Comparison of ENCODE assay signal across 22 cellular contexts in the genomic region with DNA sequence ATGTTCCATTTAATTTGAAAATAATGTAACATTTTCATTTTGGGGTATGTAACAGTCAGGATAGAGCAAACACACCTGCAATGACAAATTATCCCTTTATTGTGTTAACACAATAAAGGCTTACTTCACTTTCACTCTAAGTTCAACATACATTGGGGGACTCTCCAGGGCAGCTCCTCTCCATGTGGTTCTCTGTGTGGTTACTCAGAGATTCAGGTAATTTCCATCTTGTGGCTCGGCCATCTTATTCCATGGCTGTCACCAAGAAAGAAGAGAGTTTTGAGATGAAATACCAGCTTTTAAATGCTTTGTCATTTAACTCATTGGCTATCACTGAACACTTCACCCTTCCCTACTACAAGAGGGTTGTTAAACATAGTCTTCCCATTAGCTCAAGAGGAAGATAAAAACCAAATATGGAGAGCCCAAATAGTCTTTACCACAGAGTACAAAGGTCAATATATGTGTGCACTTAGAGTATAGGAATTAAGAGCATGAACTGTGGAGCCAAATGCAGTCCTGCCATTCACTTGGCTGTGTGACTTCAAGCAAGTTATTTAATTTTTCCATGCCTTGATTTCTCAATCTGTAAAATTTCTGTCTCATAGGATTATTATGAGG. TPM values are rescaled to one million over a fixed set of nuclear protein-coding genes. Genes with fewer than 3 reads are reported as not detected.
DNase-seq lines count a peak whose midpoint lies in the region; ATAC-seq and TF ChIP-seq lines count a peak whose summit lies in the region.
"Had no signal": no experiment of that assay in that cellular context is flagged by ENCODE, and none has a peak within 500 bp of the region (broad histone marks: within the 10 kb centered on the region; RNA-seq: fewer than 3 reads in every experiment).

No MANE protein-coding gene starts in this region.

- H4K91ac ChIP-seq in mesenchymal stem cell (ENCODE audit: low read length): no peak overlapping the region

- no peak overlapping the region for H2AFZ ChIP-seq in mesenchymal stem cell (ENCODE audit: low read depth, low read length)
- H2AFZ ChIP-seq: GM23248 had no signal

- no peaks in the 10 kb centered on the region for H3K36me3 Mint-ChIP-seq in stimulated activated effector memory CD8-positive, alpha-beta T cell treated with anti-CD3 and anti-CD28 coated beads, Interleukin-12 subunit alpha, Interleukin-12 subunit beta, amount 100 ng/mL, for 72 hours

- H3K27me3 ChIP-seq in mesenchymal stem cell (ENCODE audit: control insufficient read depth in 1 of 2, insufficient read depth in 1 of 2, low read length in 2 of 2) (no peaks in the 10 kb centered on the region), esophagus squamous epithelium (no peaks in the 10 kb centered on the region)

- ATAC-seq in GM19463 (IDR thresholded peaks at IDR 0.05; ENCODE audit: unreplicated experiment) (peak; percentile 61), left colon (peak; percentile 28)
- ATAC-seq in stimulated activated effector memory CD8-positive, alpha-beta T cell treated with anti-CD3 and anti-CD28 coated beads, Interleukin-12 subunit alpha, Interleukin-12 subunit beta, amount 100 ng/mL, for 72 hours: no peak
- ATAC-seq: A549, K562 had no signal

- H3K4me3 ChIP-seq in mesenchymal stem cell (ENCODE audit: insufficient read depth in 1 of 2, low read depth in 1 of 2, low read length in 2 of 2) (no peak overlapping the region), esophagus squamous epithelium (no peak overlapping the region)
- H3K4me3 ChIP-seq: A549, GM23248, K562 had no signal

- no peak overlapping the region for H3K4me3 Mint-ChIP-seq in stimulated activated effector memory CD8-positive, alpha-beta T cell treated with anti-CD3 and anti-CD28 coated beads, Interleukin-12 subunit alpha, Interleukin-12 subunit beta, amount 100 ng/mL, for 72 hours

- no peaks in the 10 kb centered on the region for H3K9me3 ChIP-seq in mesenchymal stem cell (ENCODE audit: control insufficient read depth, low read length)
- H3K9me3 ChIP-seq in esophagus squamous epithelium: no peaks in the 10 kb centered on the region
- H3K9me3 ChIP-seq: A549, SK-N-SH had no signal

- no peak overlapping the region for H3K4me2 ChIP-seq in mesenchymal stem cell (ENCODE audit: low read length, poor library complexity, severe bottlenecking)
- H3K4me2 ChIP-seq: A549, SK-N-SH had no signal

- no peak overlapping the region for H2AK5ac ChIP-seq in mesenchymal stem cell (ENCODE audit: low read length, severe bottlenecking)

- no peak overlapping the region for H3K9ac ChIP-seq in mesenchymal stem cell (ENCODE audit: low read length)
- H3K9ac ChIP-seq: GM23248, SK-N-SH had no signal

- no peak overlapping the region for H3K4ac ChIP-seq in mesenchymal stem cell (ENCODE audit: low read depth in 1 of 2, low read length in 2 of 2)

- H3K36me3 ChIP-seq in mesenchymal stem cell (ENCODE audit: control insufficient read depth in 1 of 2, insufficient read depth in 2 of 2, low read depth in 1 of 2, low read length in 2 of 2) (no peaks in the 10 kb centered on the region), esophagus squamous epithelium (no peaks in the 10 kb centered on the region)

- H4K8ac ChIP-seq in mesenchymal stem cell (ENCODE audit: low read length): no peak overlapping the region

- no peak overlapping the region for H3K23ac ChIP-seq in mesenchymal stem cell (ENCODE audit: low read length in 2 of 2)

- no peaks in the 10 kb centered on the region for H3K4me1 ChIP-seq in mesenchymal stem cell (ENCODE audit: control insufficient read depth, insufficient read depth, low read depth, low read length)
- H3K4me1 ChIP-seq in esophagus squamous epithelium: no peaks in the 10 kb centered on the region
- H3K4me1 ChIP-seq: A549 had no signal

- no peak overlapping the region for H2BK5ac ChIP-seq in mesenchymal stem cell (ENCODE audit: low read depth, low read length, poor library complexity, severe bottlenecking)

- DNase-seq in NCI-H748 (lab: John Stamatoyannopoulos, UW; ENCODE audit: unreplicated experiment) (peak; percentile 60), NCI-H748 treated with DMSO at 0.1 percent for 48 hours (lab: John Stamatoyannopoulos, UW) (no peak), NCI-H2029 (lab: John Stamatoyannopoulos, UW) (peak; percentile 37), left colon (no peak), mesenchymal stem cell (no peak), esophagus squamous epithelium (lab: John Stamatoyannopoulos, UW) (no peak)
- no peak for DNase-seq in stimulated activated effector memory CD8-positive, alpha-beta T cell treated with anti-CD3 and anti-CD28 coated beads, Interleukin-12 subunit alpha, Interleukin-12 subunit beta, amount 100 ng/mL, for 72 hours (ENCODE audit: low spot score in 2 of 2)
- DNase-seq: C1 segment of cervical spinal cord, EL, GM23248, HCEC 1CT, MV-4-11, NCI-H1436, NCI-H2107, NCI-H2227 treated with DMSO at 0.1 percent for 48 hours, Right ventricle myocardium superior, SK-N-SH, T-helper 1 cell had no signal

- no peak overlapping the region for H2BK15ac ChIP-seq in mesenchymal stem cell (ENCODE audit: low read depth, poor library complexity, severe bottlenecking)

- no peak overlapping the region for H3K27ac Mint-ChIP-seq in stimulated activated effector memory CD8-positive, alpha-beta T cell treated with anti-CD3 and anti-CD28 coated beads, Interleukin-12 subunit alpha, Interleukin-12 subunit beta, amount 100 ng/mL, for 72 hours

- H3K14ac ChIP-seq in mesenchymal stem cell (ENCODE audit: low read length in 2 of 2): no peak overlapping the region

- H3K4me1 Mint-ChIP-seq in stimulated activated effector memory CD8-positive, alpha-beta T cell treated with anti-CD3 and anti-CD28 coated beads, Interleukin-12 subunit alpha, Interleukin-12 subunit beta, amount 100 ng/mL, for 72 hours: no peaks in the 10 kb centered on the region

- no peak overlapping the region for H2BK120ac ChIP-seq in mesenchymal stem cell (ENCODE audit: low read depth, low read length)

- no peak for TF ChIP-seq CTCF in esophagus squamous epithelium (IDR thresholded peaks at IDR 0.05)

- no peak overlapping the region for H3K27ac ChIP-seq in mesenchymal stem cell (ENCODE audit: low read length, poor library complexity, severe bottlenecking)
- H3K27ac ChIP-seq in esophagus squamous epithelium: no peak overlapping the region
- H3K27ac ChIP-seq: A549, GM23248, HL-60 had no signal

- no peak overlapping the region for H3K18ac ChIP-seq in mesenchymal stem cell (ENCODE audit: low read depth in 1 of 2, low read length in 2 of 2)

- H3K79me1 ChIP-seq in mesenchymal stem cell (replicated peaks; ENCODE audit: low read length, poor library complexity, severe bottlenecking): no peaks in the 10 kb centered on the region

- intact Hi-C loops in left colon (cut with DNase I, micrococcal nuclease): no loop called here
- intact Hi-C loops in esophagus squamous epithelium (cut with DNase I): no loop called here

- H2BK12ac ChIP-seq in mesenchymal stem cell (ENCODE audit: low read length in 2 of 2): no peak overlapping the region

- 88% methylated on average over 1 of the region's 1 CpG for WGBS in mesenchymal stem cell
- 50 to 58% methylated on average over 1 of the region's 1 CpG for WGBS in esophagus squamous epithelium, 2 donors

- H3K9me3 Mint-ChIP-seq in stimulated activated effector memory CD8-positive, alpha-beta T cell treated with anti-CD3 and anti-CD28 coated beads, Interleukin-12 subunit alpha, Interleukin-12 subunit beta, amount 100 ng/mL, for 72 hours: no peaks in the 10 kb centered on the region

- no peak for TF ChIP-seq POLR2A in esophagus squamous epithelium (IDR thresholded peaks at IDR 0.05)

RNA-seq across cellular contexts. Expression of a gene that starts 10.6 kb away (rescaled TPM):
- total RNA-seq in left colon: 10 to 100 TPM; 13.9 to 14.6 TPM
- polyA plus RNA-seq in mesenchymal stem cell (2013, experiment 1 of 2): 0.03 TPM
- polyA plus RNA-seq in mesenchymal stem cell (2013, experiment 2 of 2): 0.03 TPM
- under 1 TPM; 0.06 to 0.38 (median 0.15) TPM for total RNA-seq in esophagus squamous epithelium
- total RNA-seq: GM23248 had no signal
- polyA plus RNA-seq: GM23248 had no signal

RNA-seq across cellular contexts. Expression of a gene that starts 43.8 kb away (rescaled TPM):
- 10 to 100 TPM; 28.6 to 30.6 TPM for total RNA-seq in left colon
- 22.3 TPM for polyA plus RNA-seq in mesenchymal stem cell (2013, experiment 1 of 2)
- 22.9 TPM for polyA plus RNA-seq in mesenchymal stem cell (2013, experiment 2 of 2)
- total RNA-seq in esophagus squamous epithelium: 10 to 100 TPM in 3 of 4 donors, 1 to 10 TPM in 1; 4.2 to 35.7 (median 13.4) TPM

RNA-seq across cellular contexts. Expression of a gene that starts 49.2 kb away (rescaled TPM):
- 10 to 100 TPM; 10.3 to 10.6 TPM for total RNA-seq in left colon
- polyA plus RNA-seq in mesenchymal stem cell (2013, experiment 1 of 2): 21.1 TPM
- polyA plus RNA-seq in mesenchymal stem cell (2013, experiment 2 of 2): 20.4 TPM
- total RNA-seq in esophagus squamous epithelium: 10 to 100 TPM in 3 of 4 donors, 1 to 10 TPM in 1; 9.6 to 13.0 (median 12.8) TPM

Comparison
In these comparisons a context has a peak if more than half of its experiments do, and no peak if none do; other contexts are left out.
1. DNase-seq: peak in NCI-H748 (single experiment) and NCI-H2029 (single experiment); none in NCI-H748 treated with DMSO at 0.1 percent for 48 hours (single experiment), left colon (0 of 2), stimulated activated effector memory CD8-positive, alpha-beta T cell treated with anti-CD3 and anti-CD28 coated beads, Interleukin-12 subunit alpha, Interleukin-12 subunit beta, amount 100 ng/mL, for 72 hours (0 of 2), mesenchymal stem cell (single experiment) and esophagus squamous epithelium (single experiment).
2. RNA of a gene that starts 10.6 kb away (total RNA-seq): 13.9 to 14.6 TPM in left colon; 0.06 to 0.38 TPM in esophagus squamous epithelium; every median in the first group is over 10 times any median in the second.